ENCODE assay signal across 1 cellular context in the genomic region with DNA sequence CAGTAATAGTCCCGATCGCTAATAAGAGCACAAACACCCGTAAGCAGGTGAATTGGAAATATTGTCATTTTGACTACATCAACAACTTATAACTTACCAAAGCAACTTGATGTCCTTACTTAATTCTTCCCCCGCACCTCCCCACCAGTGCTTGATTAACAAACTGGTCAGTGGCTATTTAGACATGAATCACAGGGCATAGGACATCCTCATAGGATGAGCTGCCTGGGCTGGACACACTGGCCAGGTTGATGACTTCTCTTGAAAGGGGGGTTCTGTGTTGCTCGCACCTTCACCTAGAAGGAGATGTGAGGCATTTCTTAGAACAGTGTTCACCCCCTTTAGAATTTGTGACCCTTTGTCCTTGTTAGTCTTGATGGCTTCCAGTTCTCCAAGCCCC.
TF ChIP-seq lines count a peak whose summit lies in the region.

No MANE protein-coding gene starts in this region.

TF ChIP-seq in HCT116, 20 proteins besides CTCF, POLR2A, EP300 and RAD21:
- TF ChIP-seq, protein P1, sequence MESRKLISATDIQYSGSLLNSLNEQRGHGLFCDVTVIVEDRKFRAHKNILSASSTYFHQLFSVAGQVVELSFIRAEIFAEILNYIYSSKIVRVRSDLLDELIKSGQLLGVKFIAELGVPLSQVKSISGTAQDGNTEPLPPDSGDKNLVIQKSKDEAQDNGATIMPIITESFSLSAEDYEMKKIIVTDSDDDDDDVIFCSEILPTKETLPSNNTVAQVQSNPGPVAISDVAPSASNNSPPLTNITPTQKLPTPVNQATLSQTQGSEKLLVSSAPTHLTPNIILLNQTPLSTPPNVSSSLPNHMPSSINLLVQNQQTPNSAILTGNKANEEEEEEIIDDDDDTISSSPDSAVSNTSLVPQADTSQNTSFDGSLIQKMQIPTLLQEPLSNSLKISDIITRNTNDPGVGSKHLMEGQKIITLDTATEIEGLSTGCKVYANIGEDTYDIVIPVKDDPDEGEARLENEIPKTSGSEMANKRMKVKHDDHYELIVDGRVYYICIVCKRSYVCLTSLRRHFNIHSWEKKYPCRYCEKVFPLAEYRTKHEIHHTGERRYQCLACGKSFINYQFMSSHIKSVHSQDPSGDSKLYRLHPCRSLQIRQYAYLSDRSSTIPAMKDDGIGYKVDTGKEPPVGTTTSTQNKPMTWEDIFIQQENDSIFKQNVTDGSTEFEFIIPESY (IDR thresholded peaks at IDR 0.05; ENCODE audit: extremely low read depth, insufficient replicate concordance, low read length), result no peak
- TF ChIP-seq POLR2AphosphoS5 (IDR thresholded peaks at IDR 0.05; ENCODE audit: low read depth, low read length), result peak; percentile 12; the same call in 1 of the 2 replicates
